33 cellular contexts compared by ENCODE assay signal in genomic region chr9:133612051-133612450, GRCh38. TPM values are rescaled to one million over a fixed set of nuclear protein-coding genes. Genes with fewer than 3 reads are reported as not detected.
"Had no signal": no experiment of that assay in that cellular context is flagged by ENCODE, and none has a peak within 500 bp of the region (broad histone marks: within the 10 kb centered on the region; RNA-seq: fewer than 3 reads in every experiment).

No MANE protein-coding gene starts in this region.

- H3K4me2 ChIP-seq: smooth muscle cell had no signal

- H3K79me2 ChIP-seq: parathyroid adenoma had no signal

- H3K36me3 Mint-ChIP-seq: immature natural killer cell; naive thymus-derived CD8-positive, alpha-beta T cell; stimulated activated memory B cell treated with anti-CD40 and anti-IgM and Interleukin-4, amounts not matched to agents 10 μg/mL and 1 μg/mL and 100 μg/mL, for 72 hours; type B pancreatic cell had no signal

- H2AFZ ChIP-seq: parathyroid adenoma had no signal

- H3K36me3 ChIP-seq: left ventricle myocardium inferior, right atrium auricular region, right lobe of liver, tibial nerve, uterus had no signal

- H3K27ac ChIP-seq: left ventricle myocardium inferior, parathyroid adenoma, right atrium auricular region, right lobe of liver, tibial nerve, uterus had no signal

- H3K9me3 Mint-ChIP-seq: immature natural killer cell; nephron; neural crest cell; stimulated activated memory B cell treated with anti-CD40 and anti-IgM and Interleukin-4, amounts not matched to agents 10 μg/mL and 1 μg/mL and 100 μg/mL, for 72 hours; stimulated activated naive CD8-positive, alpha-beta T cell treated with anti-CD3 and anti-CD28 coated beads, Interleukin-15, amount 100 ng/mL, for 72 hours; type B pancreatic cell had no signal

- H3K4me3 ChIP-seq: left ventricle myocardium inferior, right atrium auricular region, right lobe of liver, smooth muscle cell, tibial nerve, uterus had no signal

- H3K4me1 ChIP-seq: left ventricle myocardium inferior, parathyroid adenoma, right atrium auricular region, right lobe of liver had no signal

- H3K4me3 Mint-ChIP-seq: immature natural killer cell; naive thymus-derived CD8-positive, alpha-beta T cell; nephron; neural crest cell; stimulated activated memory B cell treated with anti-CD40 and anti-IgM and Interleukin-4, amounts not matched to agents 10 μg/mL and 1 μg/mL and 100 μg/mL, for 72 hours; stimulated activated naive CD8-positive, alpha-beta T cell treated with anti-CD3 and anti-CD28 coated beads, Interleukin-15, amount 100 ng/mL, for 72 hours; type B pancreatic cell had no signal

- H3K9me3 ChIP-seq: left ventricle myocardium inferior, right atrium auricular region, right lobe of liver, tibial nerve, uterus had no signal

- DNase-seq: hypothalamus; immature natural killer cell; mesenchymal stem cell; nucleus accumbens; stimulated activated CD4-positive, alpha-beta T cell treated with anti-CD3 and anti-CD28 coated beads, Interleukin-1b, Interleukin-23, amount 100 ng/mL, for 48 hours; stimulated activated CD4-positive, alpha-beta T cell treated with anti-CD3 and anti-CD28 coated beads, Interleukin-2, amount 100 ng/mL, for 48 hours; stimulated activated CD4-positive, alpha-beta T cell treated with anti-CD3 and anti-CD28 coated beads, Interleukin-4, amount 100 ng/mL, for 4 hours; stimulated activated CD8-positive, alpha-beta memory T cell treated with anti-CD3 and anti-CD28 coated beads, Interleukin-4, amount 100 ng/mL, for 48 hours; stimulated activated naive CD4-positive, alpha-beta T cell treated with Interleukin-2 at 50 U/mL for 16 hours; stimulated activated naive CD8-positive, alpha-beta T cell treated with anti-CD3 and anti-CD28 coated beads, Interleukin-15, amount 100 ng/mL, for 72 hours; substantia nigra; uterus had no signal

- H3K4me1 Mint-ChIP-seq: nephron; neural crest cell; stimulated activated memory B cell treated with anti-CD40 and anti-IgM and Interleukin-4, amounts not matched to agents 10 μg/mL and 1 μg/mL and 100 μg/mL, for 72 hours had no signal

- H3K27ac Mint-ChIP-seq: immature natural killer cell; nephron; progenitor cell of endocrine pancreas; stimulated activated memory B cell treated with anti-CD40 and anti-IgM and Interleukin-4, amounts not matched to agents 10 μg/mL and 1 μg/mL and 100 μg/mL, for 72 hours; stimulated activated naive CD8-positive, alpha-beta T cell treated with anti-CD3 and anti-CD28 coated beads, Interleukin-15, amount 100 ng/mL, for 72 hours; type B pancreatic cell had no signal

RNA-seq across cellular contexts. Expression of gene FAM163B, which starts 2.9 kb away (rescaled TPM):
- total RNA-seq: kidney epithelial cell; left ventricle myocardium inferior; lower leg skin; lung microvascular endothelial cell; naive thymus-derived CD8-positive, alpha-beta T cell; neural crest cell; osteocyte; progenitor cell of endocrine pancreas; pulmonary artery endothelial cell; renal cortical epithelial cell; skeletal muscle tissue; ureter; uterus had no signal
- polyA plus RNA-seq: immature natural killer cell; naive thymus-derived CD8-positive, alpha-beta T cell had no signal

RNA-seq across cellular contexts. Expression of gene DBH, which starts 24.1 kb away (rescaled TPM):
- total RNA-seq: kidney epithelial cell; left ventricle myocardium inferior; lung microvascular endothelial cell; naive thymus-derived CD8-positive, alpha-beta T cell; osteocyte; progenitor cell of endocrine pancreas; pulmonary artery endothelial cell; renal cortical epithelial cell; right atrium auricular region; skeletal muscle tissue; smooth muscle cell; temporal lobe; ureter had no signal
- polyA plus RNA-seq: immature natural killer cell; naive thymus-derived CD8-positive, alpha-beta T cell had no signal
